15 cellular contexts compared by ENCODE assay signal in the genomic region with DNA sequence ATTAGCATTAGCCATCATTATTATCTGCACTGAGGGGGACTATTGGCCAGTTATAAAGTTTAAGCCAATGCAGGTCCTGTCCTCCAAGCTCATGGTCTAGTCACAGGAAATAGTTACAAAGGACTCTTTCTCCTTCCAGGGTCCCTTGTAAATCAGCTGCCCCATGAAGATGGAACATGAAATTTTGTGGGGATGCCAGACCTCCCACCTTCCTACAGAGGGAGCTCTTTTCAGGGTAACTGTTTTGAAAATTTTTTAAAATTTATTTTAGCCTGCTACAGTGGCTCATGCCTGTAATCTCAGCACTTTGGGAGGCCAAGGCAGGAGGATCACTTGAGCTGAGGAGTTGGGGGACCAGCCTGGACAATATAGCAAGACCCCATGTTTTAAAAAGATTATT.
DNase-seq lines count a peak whose midpoint lies in the region; ATAC-seq and TF ChIP-seq lines count a peak whose summit lies in the region.
"Had no signal": no experiment of that assay in that cellular context is flagged by ENCODE, and none has a peak within 500 bp of the region (broad histone marks: within the 10 kb centered on the region; RNA-seq: fewer than 3 reads in every experiment).

No MANE protein-coding gene starts in this region.

- no peaks in the 10 kb centered on the region for H3K36me3 ChIP-seq in A673 (ENCODE audit: insufficient read depth, low read length, poor library complexity, severe bottlenecking)
- no peaks in the 10 kb centered on the region for H3K36me3 ChIP-seq in GM23338 (ENCODE audit: insufficient read depth)
- no peaks in the 10 kb centered on the region for H3K36me3 ChIP-seq in RWPE2 (ENCODE audit: low read depth)

- no TSS peak for BruUV-seq in A673 (replicated peaks; lab: Mats Ljungman, UMichigan)

- no peaks in the 10 kb centered on the region for H3K36me3 Mint-ChIP-seq in GM23338 (ENCODE audit: low read depth)

- H3K27me3 Mint-ChIP-seq in GM23338 (ENCODE audit: insufficient read depth, low read depth, poor library complexity) = peaks cover 2% of the 10 kb centered on the region

- H3K27me3 ChIP-seq in A673 (replicated peaks; ENCODE audit: insufficient read depth, low read depth, low read length, poor library complexity) (no peaks in the 10 kb centered on the region), GM23338 (ENCODE audit: insufficient read depth) (no peaks in the 10 kb centered on the region), RWPE2 (ENCODE audit: insufficient read depth, poor library complexity, severe bottlenecking) (no peaks in the 10 kb centered on the region)

- DNase-seq in A673 (ENCODE audit: low spot score) (no peak), GM23338 (ENCODE audit: low spot score) (peak; percentile 56), RWPE2 (ENCODE audit: low spot score) (no peak), fibroblast of the aortic adventitia (ENCODE audit: low read depth) (no peak), SKM-1 treated with dmso at 0.1 percent for 144 hours (lab: John Stamatoyannopoulos, UW; ENCODE audit: unreplicated experiment) (no peak), NCI-H2107 treated with DMSO at 0.1 percent for 48 hours (lab: John Stamatoyannopoulos, UW; ENCODE audit: unreplicated experiment) (no peak)
- DNase-seq: activated CD4-positive, CD25-positive, alpha-beta regulatory T cell; KG1; kidney glomerular epithelial cell; NCI-H2227 treated with DMSO at 0.1 percent for 48 hours; Right ventricle myocardium superior had no signal

- H2AFZ ChIP-seq in GM23338 = no peak overlapping the region

- H3K27ac ChIP-seq in A673 (ENCODE audit: low read depth, low read length, poor library complexity, severe bottlenecking) (no peak overlapping the region), GM23338 (ENCODE audit: low read depth) (no peak overlapping the region), RWPE2 (ENCODE audit: poor library complexity, severe bottlenecking) (no peak overlapping the region)

- peak; percentile 56 for TF ChIP-seq CTCF in A673 (conservative IDR thresholded peaks at IDR 0.05; ENCODE audit: low read depth, low read length)
- peak; percentile 65 to 78 for TF ChIP-seq CTCF in GM23338 (conservative IDR thresholded peaks at IDR 0.05; ENCODE audit: low read depth in 2 of 2)
- peak; percentile 35 for TF ChIP-seq CTCF in RWPE2 (IDR thresholded peaks at IDR 0.05; ENCODE audit: poor library complexity, severe bottlenecking)
- peak; percentile 39 for TF ChIP-seq CTCF in fibroblast of the aortic adventitia (IDR thresholded peaks at IDR 0.05; ENCODE audit: insufficient read depth, low read length)

- POLR2A ChIA-PET in A673 (lab: Charles Lee; ENCODE audit: low non-redundant PET) = no interaction called here

- H3K4me2 ChIP-seq in GM23338 = no peak overlapping the region

- peaks cover 13% of the 10 kb centered on the region for H3K4me1 Mint-ChIP-seq in GM23338

- H3K9me2 ChIP-seq in GM23338 (ENCODE audit: insufficient read depth) = no peaks in the 10 kb centered on the region

- no peaks in the 10 kb centered on the region for H4K20me1 ChIP-seq in GM23338 (replicated peaks; ENCODE audit: insufficient read depth)

- intact Hi-C loops in A673 (cut with micrococcal nuclease; ENCODE audit: unreplicated experiment) = no loop called here

- no peak overlapping the region for H3K27ac Mint-ChIP-seq in GM23338
- H3K27ac Mint-ChIP-seq: activated T-helper 1 cell treated with anti-CD3 and anti-CD28 coated beads, Interleukin-12 subunit alpha, Interleukin-12 subunit beta, Interleukin-2, Interleukin-4 antibody, amounts not matched to agents 30 ng/mL and 10 ng/mL and 1 ng/mL, durations not matched to agents 14 hours and 24 hours and 36 hours; nephron had no signal

- CTCF ChIA-PET in A673 (lab: Charles Lee) = interaction anchor here (0.6 kb wide), 1 partner anchor 156 kb away, joined by 3 read pairs; no protein-coding TSS in a partner anchor

- no peaks in the 10 kb centered on the region for H3F3A ChIP-seq in GM23338 (replicated peaks; ENCODE audit: low read depth)

- 0 out of 3 replicates have a peak, but pooled peaks cover 3% of the 10 kb centered on the region for H3K9me3 Mint-ChIP-seq in GM23338
- H3K9me3 Mint-ChIP-seq: activated T-helper 1 cell treated with anti-CD3 and anti-CD28 coated beads, Interleukin-12 subunit alpha, Interleukin-12 subunit beta, Interleukin-2, Interleukin-4 antibody, amounts not matched to agents 30 ng/mL and 10 ng/mL and 1 ng/mL, durations not matched to agents 14 hours and 24 hours and 36 hours; nephron had no signal

- H3K4me1 ChIP-seq in A673 (ENCODE audit: insufficient read depth, low read length, poor library complexity, severe bottlenecking) (no peaks in the 10 kb centered on the region), GM23338 (ENCODE audit: insufficient read depth) (no peaks in the 10 kb centered on the region), RWPE2 (ENCODE audit: insufficient read depth, poor library complexity, severe bottlenecking) (no peaks in the 10 kb centered on the region)

- no peaks in the 10 kb centered on the region for H3K79me2 ChIP-seq in GM23338 (replicated peaks; ENCODE audit: insufficient read depth)

- H3K4me3 ChIP-seq in A673 (ENCODE audit: low read depth, low read length, poor library complexity, severe bottlenecking) = no peak overlapping the region
- no peak overlapping the region for H3K4me3 ChIP-seq in GM23338
- no peak overlapping the region for H3K4me3 ChIP-seq in RWPE2 (ENCODE audit: severe bottlenecking)
- H3K4me3 ChIP-seq in fibroblast of the aortic adventitia (ENCODE audit: low read depth, low read length) = no peak overlapping the region

- H3K4me3 Mint-ChIP-seq in GM23338 = no peak overlapping the region
- H3K4me3 Mint-ChIP-seq: activated T-helper 1 cell treated with anti-CD3 and anti-CD28 coated beads, Interleukin-12 subunit alpha, Interleukin-12 subunit beta, Interleukin-2, Interleukin-4 antibody, amounts not matched to agents 30 ng/mL and 10 ng/mL and 1 ng/mL, durations not matched to agents 14 hours and 24 hours and 36 hours; nephron had no signal

- no peaks in the 10 kb centered on the region for H3K9me3 ChIP-seq in A673 (ENCODE audit: low read depth, low read length, poor library complexity, severe bottlenecking)
- no peaks in the 10 kb centered on the region for H3K9me3 ChIP-seq in RWPE2 (ENCODE audit: severe bottlenecking)

- ATAC-seq in GM23338 (no peak), RWPE2 (ENCODE audit: low read depth) (no peak), GM19455 (IDR thresholded peaks at IDR 0.05; ENCODE audit: unreplicated experiment) (no peak), HG02798 (IDR thresholded peaks at IDR 0.05; ENCODE audit: poor library complexity, unreplicated experiment) (no peak)

TF ChIP-seq in GM23338, 12 proteins besides CTCF, POLR2A, EP300 and RAD21:
- no peak for TF ChIP-seq NANOG (IDR thresholded peaks at IDR 0.05; ENCODE audit: borderline replicate concordance)
- no peak for TF ChIP-seq EZH2 (IDR thresholded peaks at IDR 0.05; ENCODE audit: low read depth, unreplicated experiment)
- TF ChIP-seq JUNB (IDR thresholded peaks at IDR 0.05; ENCODE audit: unreplicated experiment) = no peak
- no peak for TF ChIP-seq CREB1 (CRISPR knock-in tag; IDR thresholded peaks at IDR 0.05; ENCODE audit: low read depth)
- TF ChIP-seq POLR2AphosphoS5 (IDR thresholded peaks at IDR 0.05; ENCODE audit: low read depth) = no peak
- no peak for TF ChIP-seq EZH2phosphoT487 (IDR thresholded peaks at IDR 0.05; ENCODE audit: unreplicated experiment)
TF ChIP-seq in GM23338: peak in this region for 0.
